In genomic region chr10:366186-366585, GRCh38 we compare ENCODE assay signal across 35 cellular contexts.
"Had no signal": no experiment of that assay in that cellular context is flagged by ENCODE, and none has a peak within 500 bp of the region (broad histone marks: within the 10 kb centered on the region; RNA-seq: fewer than 3 reads in every experiment).

No MANE protein-coding gene starts in this region.

- ATAC-seq: body of pancreas; gastroesophageal sphincter; left colon; psoas muscle; stimulated activated naive B cell treated with anti-CD40 and anti-IgM and Interleukin-4, amounts not matched to agents 10 μg/mL and 1 μg/mL and 100 μg/mL, for 72 hours had no signal

- H3K9me3 Mint-ChIP-seq: activated CD4-positive, alpha-beta memory T cell treated with anti-CD3 and anti-CD28 coated beads for 36 hours; activated CD4-positive, alpha-beta T cell treated with anti-CD3 and anti-CD28 coated beads, Interleukin-2, amount 10 ng/mL, durations not matched to agents 24 days and 14 days; activated naive CD4-positive, alpha-beta T cell treated with anti-CD3 and anti-CD28 coated beads for 36 hours; activated naive CD8-positive, alpha-beta T cell treated with anti-CD3 and anti-CD28 coated beads for 36 hours; activated T-helper 1 cell treated with anti-CD3 and anti-CD28 coated beads, Interleukin-12 subunit alpha, Interleukin-12 subunit beta, Interleukin-2, Interleukin-4 antibody, amounts not matched to agents 30 ng/mL and 10 ng/mL and 1 ng/mL, durations not matched to agents 14 hours and 24 hours and 36 hours; immature natural killer cell; mesothelial cell of epicardium; naive B cell; neural crest cell; stimulated activated naive B cell treated with anti-CD40 and anti-IgM and Interleukin-4, amounts not matched to agents 10 μg/mL and 1 μg/mL and 100 μg/mL, for 72 hours had no signal

- H3K27ac Mint-ChIP-seq: activated CD4-positive, alpha-beta memory T cell treated with anti-CD3 and anti-CD28 coated beads for 36 hours; activated CD4-positive, alpha-beta T cell treated with anti-CD3 and anti-CD28 coated beads, Interleukin-2, amount 10 ng/mL, durations not matched to agents 24 days and 14 days; activated naive CD4-positive, alpha-beta T cell treated with anti-CD3 and anti-CD28 coated beads for 36 hours; activated naive CD8-positive, alpha-beta T cell treated with anti-CD3 and anti-CD28 coated beads for 36 hours; activated T-helper 1 cell treated with anti-CD3 and anti-CD28 coated beads, Interleukin-12 subunit alpha, Interleukin-12 subunit beta, Interleukin-2, Interleukin-4 antibody, amounts not matched to agents 30 ng/mL and 10 ng/mL and 1 ng/mL, durations not matched to agents 14 hours and 24 hours and 36 hours; mesothelial cell of epicardium; stimulated activated naive B cell treated with anti-CD40 and anti-IgM and Interleukin-4, amounts not matched to agents 10 μg/mL and 1 μg/mL and 100 μg/mL, for 72 hours had no signal

- H3K4me3 Mint-ChIP-seq: activated CD4-positive, alpha-beta memory T cell treated with anti-CD3 and anti-CD28 coated beads for 36 hours; activated CD4-positive, alpha-beta T cell treated with anti-CD3 and anti-CD28 coated beads, Interleukin-2, amount 10 ng/mL, durations not matched to agents 24 days and 14 days; activated naive CD4-positive, alpha-beta T cell treated with anti-CD3 and anti-CD28 coated beads for 36 hours; activated naive CD8-positive, alpha-beta T cell treated with anti-CD3 and anti-CD28 coated beads for 36 hours; activated T-helper 1 cell treated with anti-CD3 and anti-CD28 coated beads, Interleukin-12 subunit alpha, Interleukin-12 subunit beta, Interleukin-2, Interleukin-4 antibody, amounts not matched to agents 30 ng/mL and 10 ng/mL and 1 ng/mL, durations not matched to agents 14 hours and 24 hours and 36 hours; immature natural killer cell; mesothelial cell of epicardium; neural crest cell; stimulated activated naive B cell treated with anti-CD40 and anti-IgM and Interleukin-4, amounts not matched to agents 10 μg/mL and 1 μg/mL and 100 μg/mL, for 72 hours had no signal

- H3K9me3 ChIP-seq: adrenal gland, body of pancreas, gastroesophageal sphincter, psoas muscle, transverse colon had no signal

- H3K4me3 ChIP-seq: adrenal gland, body of pancreas, coronary artery, dorsolateral prefrontal cortex, gastroesophageal sphincter, psoas muscle, smooth muscle cell, transverse colon had no signal

- H3K27me3 Mint-ChIP-seq: activated CD4-positive, alpha-beta memory T cell treated with anti-CD3 and anti-CD28 coated beads for 36 hours; activated CD4-positive, alpha-beta T cell treated with anti-CD3 and anti-CD28 coated beads, Interleukin-2, amount 10 ng/mL, durations not matched to agents 24 days and 14 days; activated naive CD8-positive, alpha-beta T cell treated with anti-CD3 and anti-CD28 coated beads for 36 hours had no signal

- H3K36me3 ChIP-seq: WERI-Rb-1 had no signal

- H3K4me1 Mint-ChIP-seq: activated CD4-positive, alpha-beta T cell treated with anti-CD3 and anti-CD28 coated beads, Interleukin-2, amount 10 ng/mL, durations not matched to agents 24 days and 14 days; activated naive CD8-positive, alpha-beta T cell treated with anti-CD3 and anti-CD28 coated beads for 36 hours; immature natural killer cell had no signal

- H3K27me3 ChIP-seq: adrenal gland, body of pancreas, dorsolateral prefrontal cortex, gastroesophageal sphincter, transverse colon had no signal

- DNase-seq: activated CD4-positive, alpha-beta memory T cell treated with anti-CD3 and anti-CD28 coated beads for 36 hours; activated CD4-positive, alpha-beta T cell treated with anti-CD3 and anti-CD28 coated beads, Interleukin-2, amount 10 ng/mL, durations not matched to agents 24 days and 14 days; activated CD4-positive, CD25-positive, alpha-beta regulatory T cell treated with anti-CD3 and anti-CD28 coated beads, Interleukin-2, amount 50 U/mL, for 72 hours; activated CD8-positive, alpha-beta memory T cell treated with anti-CD3 and anti-CD28 coated beads, Interleukin-2, amount 50 U/mL, for 4 hours; activated effector memory CD4-positive, alpha-beta T cell treated with anti-CD3 and anti-CD28 coated beads, Interleukin-2, amount 50 U/mL, for 16 hours; activated naive CD4-positive, alpha-beta T cell treated with anti-CD3 and anti-CD28 coated beads for 36 hours; activated naive CD8-positive, alpha-beta T cell treated with anti-CD3 and anti-CD28 coated beads for 36 hours; activated T-cell treated with anti-CD3 and anti-CD28 coated beads, Interleukin-2, amount 50 U/mL, for 1 hour; adrenal gland; aorta; body of pancreas; effector memory CD4-positive, alpha-beta T cell; erythroblast; hypothalamus; immature natural killer cell; kidney; mammary epithelial cell; naive B cell; nucleus accumbens; psoas muscle; stimulated activated CD4-positive, alpha-beta T cell treated with anti-CD3 and anti-CD28 coated beads, Interleukin-15, amount 100 ng/mL, for 24 hours; stimulated activated CD4-positive, alpha-beta T cell treated with anti-CD3 and anti-CD28 coated beads, Interleukin-2, amount 100 ng/mL, for 24 hours; stimulated activated naive B cell treated with anti-CD40 and anti-IgM and Interleukin-4, amounts not matched to agents 10 μg/mL and 1 μg/mL and 100 μg/mL, for 72 hours; T-helper 9 cell; transverse colon; WERI-Rb-1 had no signal

- H3K4me1 ChIP-seq: body of pancreas, parathyroid adenoma, psoas muscle had no signal

- H3K4me2 ChIP-seq: smooth muscle cell had no signal

- H3K36me3 Mint-ChIP-seq: activated naive CD8-positive, alpha-beta T cell treated with anti-CD3 and anti-CD28 coated beads for 36 hours; naive B cell had no signal

- H3K27ac ChIP-seq: adrenal gland, body of pancreas, coronary artery, dorsolateral prefrontal cortex, gastroesophageal sphincter, parathyroid adenoma, psoas muscle, transverse colon, WERI-Rb-1 had no signal

- H3K9ac ChIP-seq: parathyroid adenoma had no signal
